In the genomic region with DNA sequence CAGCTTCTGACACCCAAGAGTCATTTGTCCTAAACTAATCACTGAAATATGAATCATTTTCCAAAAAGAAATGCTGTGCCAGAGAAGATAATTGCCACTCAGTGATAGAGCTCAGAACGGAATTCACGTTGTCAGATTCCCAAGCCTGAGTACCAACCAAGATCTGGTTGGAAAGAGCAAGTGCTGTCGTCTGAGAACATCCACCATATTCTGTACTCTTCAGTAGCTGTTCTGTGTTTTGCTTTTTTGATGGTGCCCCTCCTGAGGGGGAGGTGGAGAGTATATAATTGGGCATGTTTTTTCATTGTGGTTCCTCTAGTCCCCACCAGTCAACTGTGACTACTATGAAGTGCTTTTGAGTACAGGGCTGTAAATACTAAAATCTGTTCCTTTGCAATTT, we compare ENCODE assay signal across 8 cellular contexts. TPM values are rescaled to one million over a fixed set of nuclear protein-coding genes. Genes with fewer than 3 reads are reported as not detected.
A peak's percentile ranks its signal among the peaks of the same experiment; 100 is the strongest.
DNase-seq lines count a peak whose midpoint lies in the region; ATAC-seq and TF ChIP-seq lines count a peak whose summit lies in the region.

No MANE protein-coding gene starts in this region.

- DNase-seq in MG63, result no peak
- no peak for DNase-seq in coronary artery (ENCODE audit: low spot score)
- no peak for DNase-seq in HEK293T (ENCODE audit: extremely low spot score)
- DNase-seq in NCI-H1694 treated with DMSO at 0.1 percent for 48 hours (lab: John Stamatoyannopoulos, UW), result no peak
- DNase-seq in NCI-H2196 treated with DMSO at 0.1 percent for 48 hours (lab: John Stamatoyannopoulos, UW; ENCODE audit: unreplicated experiment), result no peak

- CTCF ChIA-PET in HEK293T (lab: Yijun Ruan, JAX), result interaction anchor here (0.8 to 1.2 kb wide), 2 partner anchors 28 to 31 kb away, joined by 3 to 4 read pairs; no protein-coding TSS in a partner anchor

- no peaks in the 10 kb centered on the region for H3K27me3 ChIP-seq in MG63
- H3K27me3 ChIP-seq in neutrophil, result no peaks in the 10 kb centered on the region

- H3K36me3 ChIP-seq in MG63 (no peaks in the 10 kb centered on the region), neutrophil (no peaks in the 10 kb centered on the region)

- peak overlapping the region; percentile 43 for H3K4me3 ChIP-seq in MG63
- peak overlapping the region; percentile 66 for H3K4me3 ChIP-seq in coronary artery
- H3K4me3 ChIP-seq in neutrophil (ENCODE audit: low read depth in 1 of 2, low read length in 1 of 2), result peak overlapping the region; percentile 30 to 46

- TF ChIP-seq CTCF in coronary artery (IDR thresholded peaks at IDR 0.05) (no peak), neutrophil (IDR thresholded peaks at IDR 0.05) (no peak)

- POLR2A ChIA-PET in HEK293T (lab: Yijun Ruan, JAX), result interaction anchor here (0.9 to 2.2 kb wide), 6 partner anchors 9 to 104 kb away, joined by 3 to 7 read pairs (median 4); a partner anchor contains a TSS

- peak; percentile 0 for ATAC-seq in GM18858 (IDR thresholded peaks at IDR 0.05; ENCODE audit: unreplicated experiment)
- no peak for ATAC-seq in HG03095 (IDR thresholded peaks at IDR 0.05; ENCODE audit: unreplicated experiment)

- peak overlapping the region; percentile 58 to 73 for H3K27ac ChIP-seq in coronary artery
- peak overlapping the region; percentile 69 for H3K27ac ChIP-seq in neutrophil

- peaks cover 12 to 14% of the 10 kb centered on the region in 2 experiments for H3K4me1 ChIP-seq in neutrophil (ENCODE audit: control insufficient read depth in 1 of 2, insufficient read depth in 1 of 2, low read depth in 1 of 2, low read length in 1 of 2)

- H3K9me3 ChIP-seq in MG63, result no peaks in the 10 kb centered on the region
- no peaks in the 10 kb centered on the region for H3K9me3 ChIP-seq in neutrophil

TF ChIP-seq in HEK293T, 16 proteins besides CTCF, POLR2A, EP300 and RAD21:
- TF ChIP-seq SUZ12 (IDR thresholded peaks at IDR 0.05), result no peak
- no peak for TF ChIP-seq LEF1 (IDR thresholded peaks at IDR 0.05; ENCODE audit: borderline replicate concordance)
- TF ChIP-seq CTBP1 (IDR thresholded peaks at IDR 0.05; ENCODE audit: borderline replicate concordance), result no peak
- no peak for TF ChIP-seq FOXA1 (IDR thresholded peaks at IDR 0.05)
- no peak for TF ChIP-seq ARNT (IDR thresholded peaks at IDR 0.05)
- no peak for TF ChIP-seq TARDBP (IDR thresholded peaks at IDR 0.05)
- TF ChIP-seq, protein P1, sequence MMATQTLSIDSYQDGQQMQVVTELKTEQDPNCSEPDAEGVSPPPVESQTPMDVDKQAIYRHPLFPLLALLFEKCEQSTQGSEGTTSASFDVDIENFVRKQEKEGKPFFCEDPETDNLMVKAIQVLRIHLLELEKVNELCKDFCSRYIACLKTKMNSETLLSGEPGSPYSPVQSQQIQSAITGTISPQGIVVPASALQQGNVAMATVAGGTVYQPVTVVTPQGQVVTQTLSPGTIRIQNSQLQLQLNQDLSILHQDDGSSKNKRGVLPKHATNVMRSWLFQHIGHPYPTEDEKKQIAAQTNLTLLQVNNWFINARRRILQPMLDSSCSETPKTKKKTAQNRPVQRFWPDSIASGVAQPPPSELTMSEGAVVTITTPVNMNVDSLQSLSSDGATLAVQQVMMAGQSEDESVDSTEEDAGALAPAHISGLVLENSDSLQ (IDR thresholded peaks at IDR 0.05), result no peak
- no peak for TF ChIP-seq HDGF (IDR thresholded peaks at IDR 0.05; ENCODE audit: borderline replicate concordance)

RNA-seq across cellular contexts. Expression of a gene that starts 13.2 kb away (rescaled TPM):
- 7.8 and 38.6 TPM in 2 replicates for total RNA-seq in MG63 (2014; rRNA removed; shearing (Covaris generic); ENCODE audit: low replicate concordance)

RNA-seq across cellular contexts. Expression of a gene that starts 46.6 kb away (rescaled TPM):
- total RNA-seq in MG63 (2014; rRNA removed; shearing (Covaris generic); ENCODE audit: low replicate concordance), result 3.0 and 6.4 TPM in 2 replicates
